22 cellular contexts compared by ENCODE assay signal in the genomic region with DNA sequence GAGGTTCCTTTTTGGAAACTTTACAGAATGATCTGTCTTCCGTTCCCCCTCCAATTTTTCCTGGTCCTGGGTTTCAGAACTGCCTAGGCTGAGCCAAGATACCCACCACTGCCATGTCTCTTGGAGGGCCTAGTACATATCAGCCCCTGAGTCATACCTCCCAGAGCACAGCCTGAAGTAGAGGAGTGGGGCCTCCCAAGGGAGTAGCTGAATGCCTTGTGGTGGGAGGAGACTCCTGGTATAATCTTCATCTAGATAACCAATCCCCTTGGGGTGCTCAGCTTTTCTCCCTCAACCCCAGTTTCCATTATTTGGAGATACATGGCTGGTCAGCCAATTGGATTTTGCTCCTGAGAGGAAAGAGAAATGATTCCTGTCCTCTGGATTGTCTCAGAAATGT. TPM values are rescaled to one million over a fixed set of nuclear protein-coding genes. Genes with fewer than 3 reads are reported as not detected.
DNase-seq lines count a peak whose midpoint lies in the region; ATAC-seq and TF ChIP-seq lines count a peak whose summit lies in the region.
"Had no signal": no experiment of that assay in that cellular context is flagged by ENCODE, and none has a peak within 500 bp of the region (broad histone marks: within the 10 kb centered on the region; RNA-seq: fewer than 3 reads in every experiment).

No MANE protein-coding gene starts in this region.

- ATAC-seq in heart right ventricle (no peak), GM19397 (IDR thresholded peaks at IDR 0.05; ENCODE audit: unreplicated experiment) (no peak)
- peak; percentile 65 to 81 for ATAC-seq in stimulated activated naive B cell treated with anti-CD40 and anti-IgM and Interleukin-4, amounts not matched to agents 10 μg/mL and 1 μg/mL and 100 μg/mL, for 72 hours (replicated peaks)
- ATAC-seq: natural killer cell had no signal

- peaks cover 12 to 30% of the 10 kb centered on the region in 2 donors for H3K36me3 Mint-ChIP-seq in stimulated activated naive B cell treated with anti-CD40 and anti-IgM and Interleukin-4, amounts not matched to agents 10 μg/mL and 1 μg/mL and 100 μg/mL, for 72 hours
- H3K36me3 Mint-ChIP-seq: natural killer cell had no signal

- DNase-seq in cardiac muscle cell (ENCODE audit: low read depth in 1 of 2, low spot score in 1 of 2) (peak in 1 of 2 donors; percentile 79), heart right ventricle (no peak), RKO (ENCODE audit: low spot score) (peak; percentile 20), fibroblast of mammary gland (ENCODE audit: low read depth) (peak; percentile 38), WERI-Rb-1 (no peak), SHP77 treated with DMSO at 0.1 percent for 48 hours (lab: John Stamatoyannopoulos, UW) (no peak)
- no peak for DNase-seq in stimulated activated naive B cell treated with anti-CD40 and anti-IgM and Interleukin-4, amounts not matched to agents 10 μg/mL and 1 μg/mL and 100 μg/mL, for 72 hours
- DNase-seq: activated CD4-positive, alpha-beta memory T cell treated with anti-CD3 and anti-CD28 coated beads for 36 hours; activated naive CD4-positive, alpha-beta T cell treated with Interleukin-2 at 50 U/mL for 16 hours; activated T-cell treated with anti-CD3 and anti-CD28 coated beads, Interleukin-2, amount 50 U/mL, for 24 hours; CD4-positive, CD25-positive, alpha-beta regulatory T cell; colonic mucosa; foreskin melanocyte; left cardiac atrium; natural killer cell; NCI-H526 treated with DMSO at 0.1 percent for 48 hours; stimulated activated CD4-positive, alpha-beta T cell treated with anti-CD3 and anti-CD28 coated beads, Interleukin-2, amount 100 ng/mL, for 24 hours had no signal

- no peaks in the 10 kb centered on the region for H3K9me3 Mint-ChIP-seq in stimulated activated naive B cell treated with anti-CD40 and anti-IgM and Interleukin-4, amounts not matched to agents 10 μg/mL and 1 μg/mL and 100 μg/mL, for 72 hours
- H3K9me3 Mint-ChIP-seq: activated CD4-positive, alpha-beta memory T cell treated with anti-CD3 and anti-CD28 coated beads for 36 hours; natural killer cell had no signal

- H3K27ac ChIP-seq in cardiac muscle cell (peak overlapping the region; percentile 6), heart right ventricle (no peak overlapping the region), WERI-Rb-1 (no peak overlapping the region)
- H3K27ac ChIP-seq: colonic mucosa had no signal

- intact Hi-C loops in heart right ventricle (cut with DNase I), result loop anchor here in 1 of 10 donors (10.0 kb wide), 1 partner anchor 200 kb away; a partner anchor contains a TSS

- H3K4me1 Mint-ChIP-seq in stimulated activated naive B cell treated with anti-CD40 and anti-IgM and Interleukin-4, amounts not matched to agents 10 μg/mL and 1 μg/mL and 100 μg/mL, for 72 hours, result peaks cover 33 to 64% of the 10 kb centered on the region in 2 donors

- H3K27me3 Mint-ChIP-seq in stimulated activated naive B cell treated with anti-CD40 and anti-IgM and Interleukin-4, amounts not matched to agents 10 μg/mL and 1 μg/mL and 100 μg/mL, for 72 hours, result no peaks in the 10 kb centered on the region
- H3K27me3 Mint-ChIP-seq: activated CD4-positive, alpha-beta memory T cell treated with anti-CD3 and anti-CD28 coated beads for 36 hours; activated T-cell treated with anti-CD3 and anti-CD28 coated beads, Interleukin-2, amount 50 U/mL, for 24 hours; CD4-positive, CD25-positive, alpha-beta regulatory T cell; progenitor cell of endocrine pancreas had no signal

- H3K27me3 ChIP-seq in cardiac muscle cell, result no peaks in the 10 kb centered on the region
- no peaks in the 10 kb centered on the region for H3K27me3 ChIP-seq in heart right ventricle
- no peaks in the 10 kb centered on the region for H3K27me3 ChIP-seq in WERI-Rb-1 (ENCODE audit: insufficient read depth, low read depth, severe bottlenecking)
- H3K27me3 ChIP-seq: colonic mucosa had no signal

- H3K9me3 ChIP-seq in cardiac muscle cell (ENCODE audit: low read depth), result no peaks in the 10 kb centered on the region
- no peaks in the 10 kb centered on the region for H3K9me3 ChIP-seq in heart right ventricle
- H3K9me3 ChIP-seq in WERI-Rb-1 (ENCODE audit: severe bottlenecking), result no peaks in the 10 kb centered on the region
- H3K9me3 ChIP-seq: colonic mucosa had no signal

- H3K4me1 ChIP-seq in cardiac muscle cell (ENCODE audit: low read depth) (no peaks in the 10 kb centered on the region), heart right ventricle (peaks cover 0 to 4% (median 0%) of the 10 kb centered on the region in 9 donors)
- H3K4me1 ChIP-seq: colonic mucosa had no signal

- H3K4me3 Mint-ChIP-seq in stimulated activated naive B cell treated with anti-CD40 and anti-IgM and Interleukin-4, amounts not matched to agents 10 μg/mL and 1 μg/mL and 100 μg/mL, for 72 hours, result no peak overlapping the region
- H3K4me3 Mint-ChIP-seq: activated CD4-positive, alpha-beta memory T cell treated with anti-CD3 and anti-CD28 coated beads for 36 hours; activated T-cell treated with anti-CD3 and anti-CD28 coated beads, Interleukin-2, amount 50 U/mL, for 24 hours; CD4-positive, CD25-positive, alpha-beta regulatory T cell; natural killer cell had no signal

- TF ChIP-seq CTCF in cardiac muscle cell (IDR thresholded peaks at IDR 0.05; ENCODE audit: low read depth, low read length) (no peak), heart right ventricle (IDR thresholded peaks at IDR 0.05) (no peak), fibroblast of mammary gland (conservative IDR thresholded peaks at IDR 0.05; ENCODE audit: control insufficient read depth, insufficient read depth, low read depth, low read length) (no peak), WERI-Rb-1 (IDR thresholded peaks at IDR 0.05; ENCODE audit: low read depth, low read length) (no peak)

- WGBS in heart right ventricle, 2 donors, result 78 to 85% methylated on average over 1 of the region's 1 CpG

- H3K4me3 ChIP-seq in cardiac muscle cell (no peak overlapping the region), heart right ventricle (no peak overlapping the region), fibroblast of mammary gland (ENCODE audit: control insufficient read depth, low read depth, low read length) (no peak overlapping the region), WERI-Rb-1 (ENCODE audit: low read depth, low read length) (no peak overlapping the region)
- H3K4me3 ChIP-seq: colonic mucosa had no signal

- no peak overlapping the region for H3K27ac Mint-ChIP-seq in stimulated activated naive B cell treated with anti-CD40 and anti-IgM and Interleukin-4, amounts not matched to agents 10 μg/mL and 1 μg/mL and 100 μg/mL, for 72 hours
- H3K27ac Mint-ChIP-seq: activated CD4-positive, alpha-beta memory T cell treated with anti-CD3 and anti-CD28 coated beads for 36 hours; activated T-cell treated with anti-CD3 and anti-CD28 coated beads, Interleukin-2, amount 50 U/mL, for 24 hours; CD4-positive, CD25-positive, alpha-beta regulatory T cell; natural killer cell had no signal

- H3K36me3 ChIP-seq in cardiac muscle cell (no peaks in the 10 kb centered on the region), heart right ventricle (peaks cover 0 to 4% (median 0%) of the 10 kb centered on the region in 9 donors), WERI-Rb-1 (peaks cover 4% of the 10 kb centered on the region; the same call in 1 of the 2 replicates)
- H3K36me3 ChIP-seq: colonic mucosa had no signal

RNA-seq across cellular contexts. Expression of a gene that starts 30.3 kb away (rescaled TPM):
- 4.2 and 4.6 TPM in 2 replicates for total RNA-seq in cardiac muscle cell
- 5.2 and 10.0 TPM in 2 replicates for polyA plus RNA-seq in cardiac muscle cell
- total RNA-seq in heart right ventricle, result 1 to 10 TPM; 1.7 to 7.1 (median 4.8) TPM
- polyA plus RNA-seq in heart right ventricle, result 10 to 100 TPM in 1 of 2 donors, under 1 TPM in 1; 0.87 to 11.0 TPM
- total RNA-seq: astrocyte had no signal

RNA-seq across cellular contexts. Expression of a gene that starts 40.3 kb away (rescaled TPM):
- 9.5 and 12.0 TPM in 2 replicates for total RNA-seq in cardiac muscle cell
- 8.2 and 8.8 TPM in 2 replicates for polyA plus RNA-seq in cardiac muscle cell
- total RNA-seq in heart right ventricle, result 1 to 10 TPM; 2.9 to 6.6 (median 4.1) TPM
- polyA plus RNA-seq in heart right ventricle, result 1 to 10 TPM; 2.4 to 9.3 TPM
- total RNA-seq: astrocyte had no signal

RNA-seq across cellular contexts. Expression of a gene that starts 57.6 kb away (rescaled TPM):
- 0.39 TPM in 1 of 2 replicates, not detected in the other for total RNA-seq in cardiac muscle cell
- polyA plus RNA-seq in cardiac muscle cell, result 1.0 TPM in 1 of 2 replicates, not detected in the other
- under 1 TPM in 6 of 10 donors, not detected in 4; 0.21 to 0.48 (median 0.34) TPM for total RNA-seq in heart right ventricle
- polyA plus RNA-seq in heart right ventricle, result under 1 TPM; 0.13 to 0.51 TPM
- total RNA-seq: A172; astrocyte; CD4-positive, CD25-positive, alpha-beta regulatory T cell; mesenteric fat pad had no signal

Comparison
In these comparisons a context has a peak if more than half of its experiments do, and no peak if none do; other contexts are left out.
1. DNase-seq: peak in RKO (single experiment) and fibroblast of mammary gland (single experiment); none in heart right ventricle (0 of 2), stimulated activated naive B cell treated with anti-CD40 and anti-IgM and Interleukin-4, amounts not matched to agents 10 μg/mL and 1 μg/mL and 100 μg/mL, for 72 hours (single experiment), WERI-Rb-1 (single experiment) and SHP77 treated with DMSO at 0.1 percent for 48 hours (single experiment).
2. ATAC-seq: peak in stimulated activated naive B cell treated with anti-CD40 and anti-IgM and Interleukin-4, amounts not matched to agents 10 μg/mL and 1 μg/mL and 100 μg/mL, for 72 hours (2 of 2); none in heart right ventricle (0 of 8) and GM19397 (single experiment).